Comparison of ENCODE assay signal across 8 cellular contexts in genomic region chr3:150149651-150150051, GRCh38.
A peak's percentile ranks its signal among the peaks of the same experiment; 100 is the strongest.
DNase-seq lines count a peak whose midpoint lies in the region; ATAC-seq and TF ChIP-seq lines count a peak whose summit lies in the region.

No MANE protein-coding gene starts in this region.

- H3K27ac Mint-ChIP-seq in activated naive CD8-positive, alpha-beta T cell treated with anti-CD3 and anti-CD28 coated beads, Interleukin-2, amount 50 U/mL, for 24 hours, result no peak overlapping the region

- no peaks in the 10 kb centered on the region for H3K36me3 Mint-ChIP-seq in activated naive CD8-positive, alpha-beta T cell treated with anti-CD3 and anti-CD28 coated beads, Interleukin-2, amount 50 U/mL, for 24 hours (ENCODE audit: low read depth)

- H3K4me3 Mint-ChIP-seq in activated naive CD8-positive, alpha-beta T cell treated with anti-CD3 and anti-CD28 coated beads, Interleukin-2, amount 50 U/mL, for 24 hours, result no peak overlapping the region

- H3K9me3 Mint-ChIP-seq in activated naive CD8-positive, alpha-beta T cell treated with anti-CD3 and anti-CD28 coated beads, Interleukin-2, amount 50 U/mL, for 24 hours, result no peaks in the 10 kb centered on the region

- no peak for TF ChIP-seq CTCF in osteoblast (IDR thresholded peaks at IDR 0.05; ENCODE audit: extremely low read depth, low read depth, low read length)

- DNase-seq in ELR (ENCODE audit: low read depth) (peak; percentile 72), NCI-H2196 treated with DMSO at 0.1 percent for 48 hours (lab: John Stamatoyannopoulos, UW; ENCODE audit: unreplicated experiment) (peak; percentile 28), dedifferentiated amniotic fluid mesenchymal stem cell (ENCODE audit: extremely low spot score) (peak; percentile 91), osteoblast (ENCODE audit: insufficient read length, low spot score, missing footprints) (peak; percentile 88)
- DNase-seq in stimulated activated naive CD8-positive, alpha-beta T cell treated with anti-CD3 and anti-CD28 coated beads, Interleukin-15, Interleukin-2, amounts not matched to agents 100 U/mL and 50 U/mL, for 24 hours, result no peak
- no peak for DNase-seq in stimulated activated CD4-positive, alpha-beta T cell treated with anti-CD3 and anti-CD28 coated beads, Interleukin-15, amount 100 ng/mL, for 24 hours
- DNase-seq in activated CD4-positive, alpha-beta T cell treated with anti-CD3 and anti-CD28 coated beads for 4 hours, result no peak
- DNase-seq in activated naive CD8-positive, alpha-beta T cell treated with anti-CD3 and anti-CD28 coated beads, Interleukin-2, amount 50 U/mL, for 24 hours, result no peak

- H3K79me2 ChIP-seq in osteoblast (ENCODE audit: insufficient read depth, low read length), result no peaks in the 10 kb centered on the region

- peaks cover 40% of the 10 kb centered on the region for H3K4me1 ChIP-seq in osteoblast (ENCODE audit: insufficient read depth, low read length)

- H3K4me3 ChIP-seq in osteoblast (ENCODE audit: insufficient read depth, low read length), result no peak overlapping the region

- ATAC-seq in stimulated activated naive CD8-positive, alpha-beta T cell treated with anti-CD3 and anti-CD28 coated beads, Interleukin-15, Interleukin-2, amounts not matched to agents 100 U/mL and 50 U/mL, for 24 hours, result no peak
- ATAC-seq in activated naive CD8-positive, alpha-beta T cell treated with anti-CD3 and anti-CD28 coated beads, Interleukin-2, amount 50 U/mL, for 24 hours, result no peak

- peak overlapping the region; percentile 21 for H3K4me2 ChIP-seq in osteoblast (ENCODE audit: insufficient read depth, low read length)

- H3K27me3 Mint-ChIP-seq in activated naive CD8-positive, alpha-beta T cell treated with anti-CD3 and anti-CD28 coated beads, Interleukin-2, amount 50 U/mL, for 24 hours, result peaks cover 31% of the 10 kb centered on the region

- no peaks in the 10 kb centered on the region for H3K36me3 ChIP-seq in osteoblast (ENCODE audit: insufficient read depth, low read length)

- no peaks in the 10 kb centered on the region for H4K20me1 ChIP-seq in osteoblast (ENCODE audit: insufficient read depth, low read length)

- no peak overlapping the region for H2AFZ ChIP-seq in osteoblast (ENCODE audit: low read length)

- no peaks in the 10 kb centered on the region for H3K27me3 ChIP-seq in osteoblast (ENCODE audit: insufficient read depth, low read length)

- H3K4me1 Mint-ChIP-seq in activated naive CD8-positive, alpha-beta T cell treated with anti-CD3 and anti-CD28 coated beads, Interleukin-2, amount 50 U/mL, for 24 hours, result peaks cover 6% of the 10 kb centered on the region

- no peaks in the 10 kb centered on the region for H3K9me3 ChIP-seq in osteoblast (ENCODE audit: low read depth, low read length)

- peak overlapping the region; percentile 98 for H3K27ac ChIP-seq in osteoblast (ENCODE audit: low read depth, low read length)

Comparison
In these comparisons a context has a peak if more than half of its experiments do, and no peak if none do; other contexts are left out.
1. DNase-seq: peak in ELR (single experiment), NCI-H2196 treated with DMSO at 0.1 percent for 48 hours (single experiment), dedifferentiated amniotic fluid mesenchymal stem cell (single experiment) and osteoblast (single experiment); none in stimulated activated naive CD8-positive, alpha-beta T cell treated with anti-CD3 and anti-CD28 coated beads, Interleukin-15, Interleukin-2, amounts not matched to agents 100 U/mL and 50 U/mL, for 24 hours (single experiment), stimulated activated CD4-positive, alpha-beta T cell treated with anti-CD3 and anti-CD28 coated beads, Interleukin-15, amount 100 ng/mL, for 24 hours (single experiment), activated CD4-positive, alpha-beta T cell treated with anti-CD3 and anti-CD28 coated beads for 4 hours (0 of 2) and activated naive CD8-positive, alpha-beta T cell treated with anti-CD3 and anti-CD28 coated beads, Interleukin-2, amount 50 U/mL, for 24 hours (single experiment).